8 cellular contexts compared by ENCODE assay signal in genomic region chr3:179558742-179559364, GRCh38. TPM values are rescaled to one million over a fixed set of nuclear protein-coding genes. Genes with fewer than 3 reads are reported as not detected.
DNase-seq lines count a peak whose midpoint lies in the region; ATAC-seq and TF ChIP-seq lines count a peak whose summit lies in the region.

No MANE protein-coding gene starts in this region.

- peak; percentile 25 to 38 (median 30) for DNase-seq in CD4-positive, alpha-beta memory T cell
- DNase-seq in HEK293T (ENCODE audit: extremely low spot score) (peak; percentile 48), NCI-H748 treated with DMSO at 0.1 percent for 48 hours (lab: John Stamatoyannopoulos, UW) (peak; percentile 43), fibroblast of the conjunctiva (ENCODE audit: low read depth) (peak; percentile 77), nucleus accumbens (lab: John Stamatoyannopoulos, UW) (peak in 46 of 56 donors; percentile 1 to 81 (median 36))
- peak; percentile 36 for DNase-seq in activated CD8-positive, alpha-beta memory T cell treated with anti-CD3 and anti-CD28 coated beads, Interleukin-2, amount 50 U/mL, for 4 hours

- H3K9me3 Mint-ChIP-seq in CD4-positive, alpha-beta memory T cell: no peaks in the 10 kb centered on the region

- intact Hi-C loops in CD4-positive, alpha-beta memory T cell (cut with micrococcal nuclease): loop anchor here (1.0 to 2.0 kb wide), 5 partner anchors 237 to 1124 kb away; no protein-coding TSS in a partner anchor

- no peak overlapping the region for H3K4me3 Mint-ChIP-seq in CD4-positive, alpha-beta memory T cell

- peaks cover 7% of the 10 kb centered on the region for H3K4me1 ChIP-seq in CD4-positive, alpha-beta memory T cell (ENCODE audit: insufficient read depth, low read length)

- peaks cover 0 to 7% of the 10 kb centered on the region in 2 donors for H3K36me3 Mint-ChIP-seq in CD4-positive, alpha-beta memory T cell

- H3K4me3 ChIP-seq in CD4-positive, alpha-beta memory T cell (ENCODE audit: low read length in 2 of 2): no peak overlapping the region

- CTCF ChIA-PET in CD4-positive, alpha-beta memory T cell (lab: Charles Lee; ENCODE audit: partially characterized antibody): no interaction called here
- CTCF ChIA-PET in HEK293T (lab: Yijun Ruan, JAX): interaction anchor here (0.7 to 1.0 kb wide), 2 partner anchors 14 to 107 kb away, joined by 3 read pairs; no protein-coding TSS in a partner anchor

- H3K9me3 ChIP-seq in CD4-positive, alpha-beta memory T cell (ENCODE audit: control insufficient read depth in 1 of 2, low read length in 2 of 2): no peaks in the 10 kb centered on the region

- H3K27ac ChIP-seq in CD4-positive, alpha-beta memory T cell (ENCODE audit: low read depth, low read length): no peak overlapping the region

- H3K27ac Mint-ChIP-seq in CD4-positive, alpha-beta memory T cell: no peak overlapping the region

- peaks cover 10 to 12% (median 11%) of the 10 kb centered on the region in 4 donors for H3K4me1 Mint-ChIP-seq in CD4-positive, alpha-beta memory T cell

- ATAC-seq in HG03571 (IDR thresholded peaks at IDR 0.05; ENCODE audit: unreplicated experiment): no peak
- ATAC-seq in HG02763 (IDR thresholded peaks at IDR 0.05; ENCODE audit: unreplicated experiment): no peak

- H3K27me3 ChIP-seq in CD4-positive, alpha-beta memory T cell (ENCODE audit: insufficient read depth, low read length): no peaks in the 10 kb centered on the region

- no peaks in the 10 kb centered on the region for H3K36me3 ChIP-seq in CD4-positive, alpha-beta memory T cell (ENCODE audit: insufficient read depth, low read length)

- POLR2A ChIA-PET in CD4-positive, alpha-beta memory T cell (lab: Charles Lee; ENCODE audit: partially characterized antibody): no interaction called here
- POLR2A ChIA-PET in HEK293T (lab: Yijun Ruan, JAX): no interaction called here

- peaks cover 2 to 9% of the 10 kb centered on the region in 2 donors for H3K27me3 Mint-ChIP-seq in CD4-positive, alpha-beta memory T cell

TF ChIP-seq in HEK293T, 16 proteins besides CTCF, POLR2A, EP300 and RAD21:
- TF ChIP-seq BHLHE40 (IDR thresholded peaks at IDR 0.05; ENCODE audit: borderline replicate concordance) (no peak), ARNT (IDR thresholded peaks at IDR 0.05) (no peak), TARDBP (IDR thresholded peaks at IDR 0.05) (no peak), PKNOX1 (IDR thresholded peaks at IDR 0.05) (no peak), ELF4 (IDR thresholded peaks at IDR 0.05) (no peak), SP1 (IDR thresholded peaks at IDR 0.05) (no peak), FOXA1 (IDR thresholded peaks at IDR 0.05) (no peak), FOXM1 (IDR thresholded peaks at IDR 0.05; ENCODE audit: borderline replicate concordance) (no peak), HDGF (IDR thresholded peaks at IDR 0.05; ENCODE audit: borderline replicate concordance) (no peak), SUZ12 (IDR thresholded peaks at IDR 0.05) (no peak), ZNF384 (IDR thresholded peaks at IDR 0.05) (no peak), NFRKB (IDR thresholded peaks at IDR 0.05) (no peak), CTBP1 (IDR thresholded peaks at IDR 0.05; ENCODE audit: borderline replicate concordance) (no peak), LEF1 (IDR thresholded peaks at IDR 0.05; ENCODE audit: borderline replicate concordance) (no peak), FOXK2 (IDR thresholded peaks at IDR 0.05) (no peak)

RNA-seq across cellular contexts. Expression of gene ACTL6A, which starts 3.9 kb away (rescaled TPM):
- 10 to 100 TPM; 56.9 to 62.4 TPM for total RNA-seq in CD4-positive, alpha-beta memory T cell
- 10 to 100 TPM; 52.9 to 63.0 TPM for polyA plus RNA-seq in CD4-positive, alpha-beta memory T cell

RNA-seq across cellular contexts. Expression of gene MRPL47, which starts 45.6 kb away (rescaled TPM):
- 10 to 100 TPM; 16.9 to 17.3 TPM for total RNA-seq in CD4-positive, alpha-beta memory T cell
- 10 to 100 TPM; 47.9 to 61.8 TPM for polyA plus RNA-seq in CD4-positive, alpha-beta memory T cell

RNA-seq across cellular contexts. Expression of gene NDUFB5, which starts 45.7 kb away (rescaled TPM):
- 10 to 100 TPM; 55.7 to 63.6 TPM for total RNA-seq in CD4-positive, alpha-beta memory T cell
- polyA plus RNA-seq in CD4-positive, alpha-beta memory T cell: 100 to 1,000 TPM in 1 of 2 donors, 10 to 100 TPM in 1; 82.3 to 121 TPM
